10 cellular contexts compared by ENCODE assay signal in genomic region chr10:5008857-5009548, GRCh38. TPM values are rescaled to one million over a fixed set of nuclear protein-coding genes. Genes with fewer than 3 reads are reported as not detected.
DNase-seq lines count a peak whose midpoint lies in the region; ATAC-seq and TF ChIP-seq lines count a peak whose summit lies in the region.
"Not testable (repeated sequence)": the region's sequence is repeated elsewhere in the genome, so short reads cannot be mapped to it uniquely, and the experiment has no call there.
"Had no signal": no experiment of that assay in that cellular context is flagged by ENCODE, and none has a peak within 500 bp of the region (broad histone marks: within the 10 kb centered on the region; RNA-seq: fewer than 3 reads in every experiment).

No MANE protein-coding gene starts in this region.

- CTCF ChIA-PET in Caco-2 (lab: Charles Lee); mammary epithelial cell (lab: Charles Lee; ENCODE audit: low non-redundant PET): not testable (repeated sequence)

- not testable (repeated sequence) for H3K9ac ChIP-seq in mammary epithelial cell (ENCODE audit: insufficient read depth, low read length); liver (ENCODE audit: low read depth in 1 of 2, low read length in 2 of 2)

- TF ChIP-seq POLR2A in stomach (IDR thresholded peaks at IDR 0.05): not testable (repeated sequence)

- BruUV-seq in Caco-2 (replicated peaks; lab: Mats Ljungman, UMichigan); mammary epithelial cell (replicated peaks; lab: Mats Ljungman, UMichigan): not testable (repeated sequence)

- TF ChIP-seq CTCF in Caco-2 (IDR thresholded peaks at IDR 0.05; ENCODE audit: insufficient read depth in 1 of 2, low read depth in 1 of 2, low read length in 1 of 2, severe bottlenecking in 1 of 2, unreplicated experiment in 1 of 2); mammary epithelial cell (conservative IDR thresholded peaks at IDR 0.05 in 1 of 2, IDR thresholded peaks at IDR 0.05 in 1 of 2; ENCODE audit: extremely low read depth in 1 of 2, insufficient read depth in 1 of 2, low read depth in 1 of 2, low read length in 2 of 2); foreskin keratinocyte (conservative IDR thresholded peaks at IDR 0.05); liver (IDR thresholded peaks at IDR 0.05; ENCODE audit: low read depth, low read length, missing input control); stomach (IDR thresholded peaks at IDR 0.05): not testable (repeated sequence)

- ATAC-seq in foreskin keratinocyte: peak; percentile 70

- H3K27ac ChIP-seq in mammary epithelial cell (ENCODE audit: insufficient read depth, low read depth, low read length); foreskin keratinocyte: not testable (repeated sequence)
- H3K27ac ChIP-seq in liver (ENCODE audit: low read depth in 1 of 2, low read length in 2 of 2) (peak overlapping the region; percentile 60 to 61), stomach (peak overlapping the region in 2 of 5 donors; percentile 39 to 58)

- not testable (repeated sequence) for H3K4me1 ChIP-seq in Caco-2; mammary epithelial cell (ENCODE audit: insufficient read depth, low read length); foreskin keratinocyte; stomach
- H3K4me1 ChIP-seq in liver (ENCODE audit: control insufficient read depth in 4 of 4, insufficient read depth in 4 of 4, low read length in 3 of 4): peaks cover 0 to 18% (median 4%) of the 10 kb centered on the region in 4 donors

- not testable (repeated sequence) for H4K20me1 ChIP-seq in mammary epithelial cell (ENCODE audit: insufficient read depth, low read length)

- dilution Hi-C loops in mammary epithelial cell (cut with HindIII; ENCODE audit: low sequenced_read_pairs): not testable (repeated sequence)

- peak overlapping the region; percentile 82 for H3K27ac Mint-ChIP-seq in Caco-2 (ENCODE audit: unreplicated experiment)

- POLR2A ChIA-PET in Caco-2 (lab: Charles Lee): not testable (repeated sequence)

- not testable (repeated sequence) for H3K36me3 ChIP-seq in Caco-2 (ENCODE audit: control insufficient read depth, insufficient read depth, low read length); mammary epithelial cell (ENCODE audit: insufficient read depth, low read length); liver (ENCODE audit: control insufficient read depth in 4 of 4, insufficient read depth in 3 of 4, low read depth in 1 of 4, low read length in 3 of 4); stomach

- intact Hi-C loops in Caco-2 (cut with micrococcal nuclease; ENCODE audit: unreplicated experiment): loop anchor here (2.0 kb wide), 1 partner anchor 62 kb away; no protein-coding TSS in a partner anchor
- intact Hi-C loops in mammary epithelial cell (cut with micrococcal nuclease); stomach (cut with DNase I; ENCODE audit: low total_unique reads): not testable (repeated sequence)

- H2AFZ ChIP-seq in mammary epithelial cell (ENCODE audit: low read depth, low read length): not testable (repeated sequence)

- not testable (repeated sequence) for H3K4me1 Mint-ChIP-seq in Caco-2 (ENCODE audit: low read depth, unreplicated experiment)

- H3K27me3 Mint-ChIP-seq in Caco-2 (ENCODE audit: insufficient read depth, unreplicated experiment): not testable (repeated sequence)

- TF ChIP-seq RAD21 in Ishikawa (IDR thresholded peaks at IDR 0.05; ENCODE audit: low read depth): not testable (repeated sequence)
- TF ChIP-seq RAD21 in liver (IDR thresholded peaks at IDR 0.05): peak in 1 of 2 donors; percentile 13

- in situ Hi-C loops in mammary epithelial cell (cut with MboI; ENCODE audit: low sequenced_read_pairs in 2 of 2): not testable (repeated sequence)

- TF ChIP-seq EP300 in Ishikawa (IDR thresholded peaks at IDR 0.05; ENCODE audit: borderline replicate concordance); stomach (IDR thresholded peaks at IDR 0.05): not testable (repeated sequence)

- H3K9me3 Mint-ChIP-seq in Caco-2 (ENCODE audit: unreplicated experiment): not testable (repeated sequence)

- H3K36me3 Mint-ChIP-seq in Caco-2 (ENCODE audit: insufficient read depth, unreplicated experiment): not testable (repeated sequence)

- peak overlapping the region; percentile 20 for H3K4me2 ChIP-seq in mammary epithelial cell (ENCODE audit: insufficient read depth, low read depth, low read length)

- not testable (repeated sequence) for H3K4me3 ChIP-seq in Caco-2 (ENCODE audit: low read depth, low read length); mammary epithelial cell (replicated peaks in 1 of 3; ENCODE audit: insufficient read depth in 1 of 3, low read depth in 2 of 3, low read length in 3 of 3); liver (ENCODE audit: low read depth in 1 of 3, low read length in 3 of 3); stomach

- H3K4me3 Mint-ChIP-seq in Caco-2 (ENCODE audit: unreplicated experiment): peak overlapping the region; percentile 14

- H3K27me3 ChIP-seq in Caco-2 (replicated peaks; ENCODE audit: control insufficient read depth, insufficient read depth, low read length); mammary epithelial cell (ENCODE audit: insufficient read depth, low read length); foreskin keratinocyte; liver (ENCODE audit: control insufficient read depth in 4 of 4, insufficient read depth in 4 of 4, low read length in 3 of 4); stomach: not testable (repeated sequence)

- WGBS in mammary epithelial cell (ENCODE audit: low coverage, missing lambda C conversion rate): 2% methylated on average over 4 of the region's 4 CpGs
- WGBS in liver: 30% methylated on average over 4 of the region's 4 CpGs
- 36 to 51% (median 45%) methylated on average over 4 of the region's 4 CpGs for WGBS in stomach, 5 donors

- not testable (repeated sequence) for H3K9me3 ChIP-seq in Caco-2; mammary epithelial cell (replicated peaks; ENCODE audit: insufficient read depth, low read length); liver (ENCODE audit: control insufficient read depth in 4 of 4, low read length in 3 of 4); stomach

- H3K79me2 ChIP-seq in mammary epithelial cell (ENCODE audit: insufficient read depth, low read length): not testable (repeated sequence)

- DNase-seq in Caco-2 (peak; percentile 59 to 75), NCI-H748 (lab: John Stamatoyannopoulos, UW; ENCODE audit: unreplicated experiment) (peak; percentile 42), SHP77 (lab: John Stamatoyannopoulos, UW) (peak; percentile 32 to 78), mammary epithelial cell (peak; percentile 82), foreskin keratinocyte (peak in 1 of 2 donors; percentile 39), stomach (peak; percentile 50)

TF ChIP-seq in Ishikawa, 13 proteins besides CTCF, POLR2A, EP300 and RAD21:
- peak; percentile 82 for TF ChIP-seq CEBPB (IDR thresholded peaks at IDR 0.05)
TF ChIP-seq in Ishikawa: peak in this region for 1; not testable (repeated sequence) for 12.

TF ChIP-seq in liver, 16 proteins besides CTCF, POLR2A, EP300 and RAD21 (continues in another document):
- TF ChIP-seq JUND (IDR thresholded peaks at IDR 0.05) (peak; percentile 62 to 79), RXRA (IDR thresholded peaks at IDR 0.05) (peak; percentile 53 to 80), ZBTB33 (IDR thresholded peaks at IDR 0.05) (peak; percentile 65), FOXA2 (IDR thresholded peaks at IDR 0.05) (peak; percentile 79)

RNA-seq across cellular contexts. Expression of gene AKR1C2, which starts 5.3 kb away (rescaled TPM):
- total RNA-seq in Caco-2 (2022) (28.8 and 41.7 TPM in 2 replicates), mammary epithelial cell (10 to 100 TPM; 19.7 to 28.0 TPM), foreskin keratinocyte (6.8 and 8.6 TPM in 2 replicates), liver (100 to 1,000 TPM in 1 of 2 donors, 10 to 100 TPM in 1; 63.8 to 129 TPM), stomach (100 to 1,000 TPM in 2 of 5 donors, 10 to 100 TPM in 3; 30.4 to 168 (median 64.8) TPM)
- polyA plus RNA-seq in mammary epithelial cell (40.3 TPM), foreskin keratinocyte (9.0 and 10.0 TPM in 2 replicates), liver (100 to 1,000 TPM; 195 to 699 TPM), stomach (100 to 1,000 TPM in 1 of 3 donors, 10 to 100 TPM in 2; 40.0 to 507 (median 61.5) TPM)
- 22.8 TPM for polyA minus RNA-seq in mammary epithelial cell
- total RNA-seq: CD4-positive, CD25-positive, alpha-beta regulatory T cell had no signal
- polyA plus RNA-seq: CD4-positive, CD25-positive, alpha-beta regulatory T cell; IgD-negative memory B cell had no signal

RNA-seq across cellular contexts. Expression of gene AKR1C1, which starts 45.8 kb away (rescaled TPM):
- total RNA-seq in Caco-2 (2022) (27.1 and 28.4 TPM in 2 replicates), mammary epithelial cell (10 to 100 TPM in 1 of 2 donors, 1 to 10 TPM in 1; 7.5 to 18.4 TPM), foreskin keratinocyte (7.6 and 10.6 TPM in 2 replicates), liver (100 to 1,000 TPM; 128 to 131 TPM), stomach (100 to 1,000 TPM in 1 of 5 donors, 10 to 100 TPM in 4; 17.4 to 227 (median 63.4) TPM)
- polyA plus RNA-seq in mammary epithelial cell (62.4 TPM), foreskin keratinocyte (9.0 and 10.2 TPM in 2 replicates), liver (100 to 1,000 TPM; 159 to 540 TPM), stomach (100 to 1,000 TPM; 110 to 378 (median 130) TPM)
- 45.4 TPM for polyA minus RNA-seq in mammary epithelial cell
- polyA plus RNA-seq: IgD-negative memory B cell had no signal
